ENCODE assay signal across 10 cellular contexts in genomic region chr7:158815046-158815445, GRCh38. TPM values are rescaled to one million over a fixed set of nuclear protein-coding genes. Genes with fewer than 3 reads are reported as not detected.
A peak's percentile ranks its signal among the peaks of the same experiment; 100 is the strongest.
DNase-seq lines count a peak whose midpoint lies in the region; ATAC-seq and TF ChIP-seq lines count a peak whose summit lies in the region.
"Had no signal": no experiment of that assay in that cellular context is flagged by ENCODE, and none has a peak within 500 bp of the region (broad histone marks: within the 10 kb centered on the region; RNA-seq: fewer than 3 reads in every experiment).

No MANE protein-coding gene starts in this region.

- H3K9ac ChIP-seq in iPS-20b (ENCODE audit: low read depth, low read length): peak overlapping the region; percentile 4; the same call in 1 of the 2 replicates
- H3K9ac ChIP-seq in stomach smooth muscle (ENCODE audit: low read length in 2 of 2): peak overlapping the region in 1 of 2 donors; percentile 29
- H3K9ac ChIP-seq: KMS-11 had no signal

- H3K4me1 Mint-ChIP-seq in activated CD4-positive, alpha-beta T cell treated with anti-CD3 and anti-CD28 coated beads, Interleukin-2, amount 10 ng/mL, durations not matched to agents 24 days and 14 days: peaks cover 92% of the 10 kb centered on the region
- peaks cover 97% of the 10 kb centered on the region for H3K4me1 Mint-ChIP-seq in activated CD8-positive, alpha-beta T cell treated with anti-CD3 and anti-CD28 coated beads for 36 hours (ENCODE audit: low read depth)

- H3K27me3 Mint-ChIP-seq in activated CD4-positive, alpha-beta T cell treated with anti-CD3 and anti-CD28 coated beads, Interleukin-2, amount 10 ng/mL, durations not matched to agents 24 days and 14 days: no peaks in the 10 kb centered on the region
- no peaks in the 10 kb centered on the region for H3K27me3 Mint-ChIP-seq in activated CD8-positive, alpha-beta T cell treated with anti-CD3 and anti-CD28 coated beads for 36 hours

- CTCF ChIA-PET in activated CD8-positive, alpha-beta T cell treated with anti-CD3 and anti-CD28 coated beads for 36 hours (lab: Charles Lee): interaction anchor here (0.7 to 1.8 kb wide), 3 partner anchors 9 to 32 kb away, joined by 3 read pairs; no protein-coding TSS in a partner anchor

- H3K4me1 ChIP-seq in iPS-20b (ENCODE audit: insufficient read depth, low read length) (peaks cover 36% of the 10 kb centered on the region), stomach smooth muscle (ENCODE audit: control insufficient read depth, insufficient read depth, low read length) (peaks cover 49% of the 10 kb centered on the region), SJCRH30 (peaks cover 20% of the 10 kb centered on the region)

- H3K4me3 Mint-ChIP-seq in activated CD4-positive, alpha-beta T cell treated with anti-CD3 and anti-CD28 coated beads, Interleukin-2, amount 10 ng/mL, durations not matched to agents 24 days and 14 days: peak overlapping the region; percentile 60
- peak overlapping the region; percentile 46 for H3K4me3 Mint-ChIP-seq in activated CD8-positive, alpha-beta T cell treated with anti-CD3 and anti-CD28 coated beads for 36 hours

- H3K4me3 ChIP-seq in iPS-20b (ENCODE audit: low read length) (no peak overlapping the region), stomach smooth muscle (ENCODE audit: low read length in 2 of 2) (peak overlapping the region in 1 of 2 donors; percentile 8), SJCRH30 (no peak overlapping the region)

- H3K36me3 ChIP-seq in iPS-20b (ENCODE audit: insufficient read depth, low read depth, low read length) (no peaks in the 10 kb centered on the region), stomach smooth muscle (ENCODE audit: control insufficient read depth in 2 of 2, insufficient read depth in 2 of 2, low read length in 2 of 2) (no peaks in the 10 kb centered on the region), SJCRH30 (0 out of 2 replicates have a peak, but pooled peaks cover 1% of the 10 kb centered on the region)

- ATAC-seq in activated CD8-positive, alpha-beta T cell treated with anti-CD3 and anti-CD28 coated beads for 36 hours: no peak
- ATAC-seq in GM19351 (IDR thresholded peaks at IDR 0.05; ENCODE audit: unreplicated experiment): no peak

- TF ChIP-seq CTCF in activated CD8-positive, alpha-beta T cell treated with anti-CD3 and anti-CD28 coated beads for 36 hours (IDR thresholded peaks at IDR 0.05): no peak
- TF ChIP-seq CTCF in GM13976 (IDR thresholded peaks at IDR 0.05; ENCODE audit: borderline replicate concordance, control extremely low read depth, extremely low read depth, insufficient read depth, missing control alignments): no peak

- H3K27me3 ChIP-seq in iPS-20b (ENCODE audit: insufficient read depth, low read length): no peaks in the 10 kb centered on the region
- no peaks in the 10 kb centered on the region for H3K27me3 ChIP-seq in stomach smooth muscle (ENCODE audit: control insufficient read depth in 1 of 2, insufficient read depth in 2 of 2, low read length in 2 of 2)
- H3K27me3 ChIP-seq in SJCRH30: no peaks in the 10 kb centered on the region

- H3K36me3 Mint-ChIP-seq in activated CD4-positive, alpha-beta T cell treated with anti-CD3 and anti-CD28 coated beads, Interleukin-2, amount 10 ng/mL, durations not matched to agents 24 days and 14 days (ENCODE audit: low read depth): peaks cover 26% of the 10 kb centered on the region
- peaks cover 41% of the 10 kb centered on the region for H3K36me3 Mint-ChIP-seq in activated CD8-positive, alpha-beta T cell treated with anti-CD3 and anti-CD28 coated beads for 36 hours (ENCODE audit: low read depth)

- in situ Hi-C loops in GM13976 (cut with MboI; ENCODE audit: low sequenced_read_pairs, unreplicated experiment): no loop called here

- H3K9me3 ChIP-seq in iPS-20b (ENCODE audit: insufficient read depth, low read depth, low read length): no peaks in the 10 kb centered on the region
- H3K9me3 ChIP-seq in stomach smooth muscle (ENCODE audit: control insufficient read depth in 2 of 2, low read length in 2 of 2): no peaks in the 10 kb centered on the region
- no peaks in the 10 kb centered on the region for H3K9me3 ChIP-seq in SJCRH30 (replicated peaks)

- intact Hi-C loops in activated CD4-positive, alpha-beta T cell treated with anti-CD3 and anti-CD28 coated beads, Interleukin-2, amount 10 ng/mL, durations not matched to agents 24 days and 14 days (cut with micrococcal nuclease): no loop called here
- intact Hi-C loops in activated CD8-positive, alpha-beta T cell treated with anti-CD3 and anti-CD28 coated beads for 36 hours (cut with micrococcal nuclease): loop anchor here (5.0 kb wide), 1 partner anchor 113 kb away; the partner anchor contains the start of gene NCAPG2

- H3K9me3 Mint-ChIP-seq in activated CD4-positive, alpha-beta T cell treated with anti-CD3 and anti-CD28 coated beads, Interleukin-2, amount 10 ng/mL, durations not matched to agents 24 days and 14 days: no peaks in the 10 kb centered on the region
- H3K9me3 Mint-ChIP-seq in activated CD8-positive, alpha-beta T cell treated with anti-CD3 and anti-CD28 coated beads for 36 hours: no peaks in the 10 kb centered on the region

- H3K27ac ChIP-seq in iPS-20b (ENCODE audit: low read length): no peak overlapping the region
- peak overlapping the region; percentile 98 for H3K27ac ChIP-seq in stomach smooth muscle (ENCODE audit: low read length)
- no peak overlapping the region for H3K27ac ChIP-seq in SJCRH30
- H3K27ac ChIP-seq: KMS-11 had no signal

- no peak for DNase-seq in activated CD4-positive, alpha-beta T cell treated with anti-CD3 and anti-CD28 coated beads, Interleukin-2, amount 10 ng/mL, durations not matched to agents 24 days and 14 days
- DNase-seq in activated CD4-positive, alpha-beta T cell treated with anti-CD3 and anti-CD28 coated beads for 1 hour: no peak
- no peak for DNase-seq in activated CD8-positive, alpha-beta T cell treated with anti-CD3 and anti-CD28 coated beads for 36 hours
- DNase-seq in SJCRH30: no peak
- DNase-seq in GM13976 (ENCODE audit: low spot score): no peak
- DNase-seq: activated CD4-positive, CD25-positive, alpha-beta regulatory T cell treated with anti-CD3 and anti-CD28 coated beads, Interleukin-2, amount 50 U/mL, for 72 hours had no signal

- peak overlapping the region; percentile 96 for H3K27ac Mint-ChIP-seq in activated CD4-positive, alpha-beta T cell treated with anti-CD3 and anti-CD28 coated beads, Interleukin-2, amount 10 ng/mL, durations not matched to agents 24 days and 14 days
- peak overlapping the region; percentile 98 for H3K27ac Mint-ChIP-seq in activated CD8-positive, alpha-beta T cell treated with anti-CD3 and anti-CD28 coated beads for 36 hours

- POLR2A ChIA-PET in activated CD8-positive, alpha-beta T cell treated with anti-CD3 and anti-CD28 coated beads for 36 hours (lab: Charles Lee): interaction anchor here (0.9 to 2.1 kb wide), 3 partner anchors 9 to 15 kb away, joined by 3 to 11 read pairs (median 3); partner anchors contain the start of gene ESYT2

RNA-seq across cellular contexts. Expression of gene ESYT2, which starts 14.3 kb away (rescaled TPM):
- 60.3 and 61.3 TPM in 2 replicates for total RNA-seq in activated CD4-positive, alpha-beta T cell treated with anti-CD3 and anti-CD28 coated beads, Interleukin-2, amount 10 ng/mL, durations not matched to agents 24 days and 14 days
- 10 to 100 TPM; 55.5 to 56.6 TPM for total RNA-seq in activated CD8-positive, alpha-beta T cell treated with anti-CD3 and anti-CD28 coated beads for 36 hours
- total RNA-seq in SJCRH30 (2014; rRNA removed; shearing (Covaris generic)): 52.6 and 55.2 TPM in 2 replicates

RNA-seq across cellular contexts. Expression of gene DYNC2I1, which starts 41.3 kb away (rescaled TPM):
- total RNA-seq in activated CD4-positive, alpha-beta T cell treated with anti-CD3 and anti-CD28 coated beads, Interleukin-2, amount 10 ng/mL, durations not matched to agents 24 days and 14 days: 13.6 and 13.9 TPM in 2 replicates
- total RNA-seq in activated CD8-positive, alpha-beta T cell treated with anti-CD3 and anti-CD28 coated beads for 36 hours: 10 to 100 TPM; 14.8 to 17.0 TPM
- total RNA-seq in SJCRH30 (2014; rRNA removed; shearing (Covaris generic)): 4.4 and 5.4 TPM in 2 replicates
